11 cellular contexts compared by ENCODE assay signal in the genomic region with DNA sequence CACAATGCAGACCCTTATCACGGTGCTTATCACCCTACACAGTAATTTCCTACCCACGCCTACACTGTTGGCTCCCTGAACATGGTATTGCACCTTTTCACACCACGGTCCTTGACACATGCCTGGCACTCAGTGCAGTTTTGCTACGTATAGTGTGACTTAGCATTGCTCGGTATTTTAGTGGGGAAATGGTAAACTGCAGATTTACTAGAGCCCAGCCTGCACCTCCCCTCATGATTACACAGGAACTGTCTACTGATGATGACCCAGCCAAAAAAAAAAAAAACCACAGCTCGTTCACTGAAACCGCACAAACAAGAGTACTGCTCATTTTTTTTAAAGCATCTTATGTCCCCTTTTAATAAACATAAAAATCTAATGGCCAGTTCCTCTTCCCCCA.
DNase-seq lines count a peak whose midpoint lies in the region; ATAC-seq lines count a peak whose summit lies in the region.
"Had no signal": no experiment of that assay in that cellular context is flagged by ENCODE, and none has a peak within 500 bp of the region (broad histone marks: within the 10 kb centered on the region; RNA-seq: fewer than 3 reads in every experiment).

No MANE protein-coding gene starts in this region.

- peaks cover 29% of the 10 kb centered on the region for H3K4me1 Mint-ChIP-seq in T-helper 2 cell treated with Interferon-gamma antibody and Interleukin-4, amounts not matched to agents 5 μg/mL and 100 μg/mL, for 36 hours (ENCODE audit: low read depth)
- peaks cover 55% of the 10 kb centered on the region for H3K4me1 Mint-ChIP-seq in central memory CD8-positive, alpha-beta T cell
- H3K4me1 Mint-ChIP-seq in stimulated activated naive B cell treated with anti-CD40 and anti-IgM and Interleukin-4, amounts not matched to agents 10 μg/mL and 1 μg/mL and 100 μg/mL, for 72 hours = peaks cover 40 to 50% of the 10 kb centered on the region in 2 donors

- DNase-seq in activated gamma-delta T cell treated with Interleukin-2 at 50 U/mL for 16 hours (peak; percentile 11), activated gamma-delta T cell (lab: John Stamatoyannopoulos, UW) (no peak), cerebellum (ENCODE audit: low spot score) (no peak)
- DNase-seq in T-helper 2 cell treated with Interferon-gamma antibody and Interleukin-4, amounts not matched to agents 5 μg/mL and 100 μg/mL, for 36 hours (ENCODE audit: low spot score) = peak; percentile 61
- peak in 1 of 2 donors; percentile 57 for DNase-seq in central memory CD8-positive, alpha-beta T cell (ENCODE audit: low spot score in 2 of 2)
- no peak for DNase-seq in stimulated activated naive B cell treated with anti-CD40 and anti-IgM and Interleukin-4, amounts not matched to agents 10 μg/mL and 1 μg/mL and 100 μg/mL, for 72 hours
- DNase-seq: GF-D8, H9, substantia nigra had no signal

- H3K27me3 Mint-ChIP-seq in T-helper 2 cell treated with Interferon-gamma antibody and Interleukin-4, amounts not matched to agents 5 μg/mL and 100 μg/mL, for 36 hours (ENCODE audit: low read depth) = peaks cover 4% of the 10 kb centered on the region
- H3K27me3 Mint-ChIP-seq in central memory CD8-positive, alpha-beta T cell = peaks cover 6% of the 10 kb centered on the region
- peaks cover 0 to 3% of the 10 kb centered on the region in 2 donors for H3K27me3 Mint-ChIP-seq in stimulated activated naive B cell treated with anti-CD40 and anti-IgM and Interleukin-4, amounts not matched to agents 10 μg/mL and 1 μg/mL and 100 μg/mL, for 72 hours

- no peaks in the 10 kb centered on the region for H3K9me3 Mint-ChIP-seq in T-helper 2 cell treated with Interferon-gamma antibody and Interleukin-4, amounts not matched to agents 5 μg/mL and 100 μg/mL, for 36 hours
- no peaks in the 10 kb centered on the region for H3K9me3 Mint-ChIP-seq in central memory CD8-positive, alpha-beta T cell
- H3K9me3 Mint-ChIP-seq in stimulated activated naive B cell treated with anti-CD40 and anti-IgM and Interleukin-4, amounts not matched to agents 10 μg/mL and 1 μg/mL and 100 μg/mL, for 72 hours = no peaks in the 10 kb centered on the region
- H3K9me3 Mint-ChIP-seq: H9 had no signal

- ATAC-seq in central memory CD8-positive, alpha-beta T cell (replicated peaks; ENCODE audit: extremely low read depth, poor library complexity, severe bottlenecking) = peak; percentile 65
- peak in 1 of 2 donors; percentile 19 for ATAC-seq in stimulated activated naive B cell treated with anti-CD40 and anti-IgM and Interleukin-4, amounts not matched to agents 10 μg/mL and 1 μg/mL and 100 μg/mL, for 72 hours (replicated peaks)
- ATAC-seq in GM21619 (IDR thresholded peaks at IDR 0.05; ENCODE audit: unreplicated experiment) (no peak), GM19455 (IDR thresholded peaks at IDR 0.05; ENCODE audit: unreplicated experiment) (no peak)

- peak overlapping the region; percentile 69 for H3K27ac Mint-ChIP-seq in T-helper 2 cell treated with Interferon-gamma antibody and Interleukin-4, amounts not matched to agents 5 μg/mL and 100 μg/mL, for 36 hours
- H3K27ac Mint-ChIP-seq in central memory CD8-positive, alpha-beta T cell (ENCODE audit: low read depth) = peak overlapping the region; percentile 87
- H3K27ac Mint-ChIP-seq in stimulated activated naive B cell treated with anti-CD40 and anti-IgM and Interleukin-4, amounts not matched to agents 10 μg/mL and 1 μg/mL and 100 μg/mL, for 72 hours = peak overlapping the region; percentile 85
- H3K27ac Mint-ChIP-seq: H9 had no signal

- H3K36me3 Mint-ChIP-seq in T-helper 2 cell treated with Interferon-gamma antibody and Interleukin-4, amounts not matched to agents 5 μg/mL and 100 μg/mL, for 36 hours (ENCODE audit: low read depth) = peaks cover 50% of the 10 kb centered on the region
- H3K36me3 Mint-ChIP-seq in central memory CD8-positive, alpha-beta T cell (ENCODE audit: insufficient read depth) = peaks cover 51% of the 10 kb centered on the region
- H3K36me3 Mint-ChIP-seq in stimulated activated naive B cell treated with anti-CD40 and anti-IgM and Interleukin-4, amounts not matched to agents 10 μg/mL and 1 μg/mL and 100 μg/mL, for 72 hours = peaks cover 39 to 47% of the 10 kb centered on the region in 2 donors

- H3K4me3 Mint-ChIP-seq in T-helper 2 cell treated with Interferon-gamma antibody and Interleukin-4, amounts not matched to agents 5 μg/mL and 100 μg/mL, for 36 hours = peak overlapping the region; percentile 86
- peak overlapping the region; percentile 98 for H3K4me3 Mint-ChIP-seq in central memory CD8-positive, alpha-beta T cell
- H3K4me3 Mint-ChIP-seq in stimulated activated naive B cell treated with anti-CD40 and anti-IgM and Interleukin-4, amounts not matched to agents 10 μg/mL and 1 μg/mL and 100 μg/mL, for 72 hours = peak overlapping the region; percentile 29 to 58

Comparison
In these comparisons a context has a peak if more than half of its experiments do, and no peak if none do; other contexts are left out.
1. DNase-seq: peak in activated gamma-delta T cell treated with Interleukin-2 at 50 U/mL for 16 hours (single experiment) and T-helper 2 cell treated with Interferon-gamma antibody and Interleukin-4, amounts not matched to agents 5 μg/mL and 100 μg/mL, for 36 hours (single experiment); none in activated gamma-delta T cell (single experiment), stimulated activated naive B cell treated with anti-CD40 and anti-IgM and Interleukin-4, amounts not matched to agents 10 μg/mL and 1 μg/mL and 100 μg/mL, for 72 hours (single experiment) and cerebellum (single experiment).
2. H3K4me3 Mint-ChIP-seq: peak in every context shown above with its lines; median percentile 98 in central memory CD8-positive, alpha-beta T cell; 86 in T-helper 2 cell treated with Interferon-gamma antibody and Interleukin-4, amounts not matched to agents 5 μg/mL and 100 μg/mL, for 36 hours; 44 in stimulated activated naive B cell treated with anti-CD40 and anti-IgM and Interleukin-4, amounts not matched to agents 10 μg/mL and 1 μg/mL and 100 μg/mL, for 72 hours.
3. Peak in every context shown above with its lines, with median percentiles within 50 percentile points of each other: H3K27ac Mint-ChIP-seq.